9 cellular contexts compared by ENCODE assay signal in the genomic region with DNA sequence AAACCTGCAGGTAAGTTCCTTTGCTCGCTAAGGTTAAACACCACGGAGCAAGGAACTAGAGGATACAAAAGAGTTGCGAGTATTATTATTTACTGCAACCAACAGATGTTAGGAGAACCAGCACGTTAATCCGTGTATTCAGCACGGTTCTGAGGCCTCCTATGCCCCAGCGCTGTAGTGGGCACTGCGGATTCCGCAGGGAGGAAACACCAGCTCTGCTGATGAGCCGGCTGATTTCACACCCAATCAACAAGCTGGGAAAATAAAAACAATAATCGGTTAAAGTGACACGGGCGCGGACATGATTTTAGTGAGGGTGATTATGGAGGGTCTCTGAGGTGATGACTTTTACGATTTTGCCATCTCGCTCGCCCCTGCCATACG. TPM values are rescaled to one million over a fixed set of nuclear protein-coding genes. Genes with fewer than 3 reads are reported as not detected.
DNase-seq lines count a peak whose midpoint lies in the region; ATAC-seq and TF ChIP-seq lines count a peak whose summit lies in the region.
"Had no signal": no experiment of that assay in that cellular context is flagged by ENCODE, and none has a peak within 500 bp of the region (broad histone marks: within the 10 kb centered on the region; RNA-seq: fewer than 3 reads in every experiment).

No MANE protein-coding gene starts in this region.

- no peaks in the 10 kb centered on the region for H3K9me3 ChIP-seq in HAP-1
- no peaks in the 10 kb centered on the region for H3K9me3 ChIP-seq in right atrium auricular region

- no peaks in the 10 kb centered on the region for H3K36me3 Mint-ChIP-seq in WTC11

- H3K27ac ChIP-seq in right atrium auricular region (peak overlapping the region; percentile 75 to 89), skin epidermis (peak overlapping the region in 16 of 21 experiments; percentile 21 to 80 (median 72))

- in situ Hi-C loops in HAP-1 (cut with MboI; ENCODE audit: low sequenced_read_pairs): loop anchor here (10.0 to 25.0 kb wide), 2 partner anchors 209 to 1599 kb away; no protein-coding TSS in a partner anchor

- peaks cover 16% of the 10 kb centered on the region for H3K4me1 Mint-ChIP-seq in WTC11

- H3K36me3 ChIP-seq in HAP-1 (replicated peaks) (no peaks in the 10 kb centered on the region), right atrium auricular region (no peaks in the 10 kb centered on the region)

- CTCF ChIA-PET in WTC11 (lab: Charles Lee): interaction anchor here (0.6 to 2.8 kb wide), 7 partner anchors 10 to 1644 kb away, joined by 3 to 16 read pairs (median 3); no protein-coding TSS in a partner anchor

- ATAC-seq in WTC11 (peak; percentile 22), GM18870 (IDR thresholded peaks at IDR 0.05; ENCODE audit: unreplicated experiment) (no peak), HG02970 (IDR thresholded peaks at IDR 0.05; ENCODE audit: low FRiP score, unreplicated experiment) (no peak), GM19397 (IDR thresholded peaks at IDR 0.05; ENCODE audit: unreplicated experiment) (no peak)

- no peaks in the 10 kb centered on the region for H3K9me3 Mint-ChIP-seq in WTC11

- peaks cover 8% of the 10 kb centered on the region for H3K4me1 ChIP-seq in HAP-1
- peaks cover 0 to 24% of the 10 kb centered on the region in 2 donors for H3K4me1 ChIP-seq in right atrium auricular region

- peaks cover 29% of the 10 kb centered on the region for H3K27me3 Mint-ChIP-seq in WTC11 (ENCODE audit: low read depth)

- no peak overlapping the region for H3K27ac Mint-ChIP-seq in WTC11

- DNase-seq in HAP-1 (ENCODE audit: low spot score in 2 of 2): no peak
- DNase-seq in WTC11 (ENCODE audit: low spot score): no peak
- no peak for DNase-seq in right atrium auricular region (ENCODE audit: low spot score)
- no peak for DNase-seq in NCI-H2107 (lab: John Stamatoyannopoulos, UW)

- peak overlapping the region; percentile 65 for H3K4me3 Mint-ChIP-seq in WTC11

- no peaks in the 10 kb centered on the region for H3K27me3 ChIP-seq in HAP-1 (ENCODE audit: low read depth)
- no peaks in the 10 kb centered on the region for H3K27me3 ChIP-seq in right atrium auricular region

- no peak for TF ChIP-seq CTCF in WTC11 (IDR thresholded peaks at IDR 0.05)
- no peak for TF ChIP-seq CTCF in right atrium auricular region (IDR thresholded peaks at IDR 0.05)

- POLR2A ChIA-PET in WTC11 (lab: Charles Lee): interaction anchor here (1.1 kb wide), 1 partner anchor 52 kb away, joined by 4 read pairs; no protein-coding TSS in a partner anchor

- H3K4me3 ChIP-seq in HAP-1 (peak overlapping the region; percentile 53), right atrium auricular region (peak overlapping the region; percentile 65 to 66), skin epidermis (peak overlapping the region; percentile 50 to 84 (median 73))

TF ChIP-seq in WTC11, 78 proteins besides CTCF, POLR2A, EP300 and RAD21 (continues in another document):
- no peak for TF ChIP-seq NR2C2 (CRISPR knock-in tag; IDR thresholded peaks at IDR 0.05)
- no peak for TF ChIP-seq MYBL2 (CRISPR knock-in tag; IDR thresholded peaks at IDR 0.05)
- TF ChIP-seq ZNF512 (CRISPR knock-in tag; IDR thresholded peaks at IDR 0.05; ENCODE audit: borderline replicate concordance): no peak
- TF ChIP-seq AFF4 (CRISPR knock-in tag; IDR thresholded peaks at IDR 0.05; ENCODE audit: borderline replicate concordance): no peak
- no peak for TF ChIP-seq RORB (CRISPR knock-in tag; IDR thresholded peaks at IDR 0.05)
- no peak for TF ChIP-seq NFATC4 (CRISPR knock-in tag; IDR thresholded peaks at IDR 0.05)
- no peak for TF ChIP-seq HMGXB4 (CRISPR knock-in tag; IDR thresholded peaks at IDR 0.05)
- TF ChIP-seq NR1H2 (CRISPR knock-in tag; IDR thresholded peaks at IDR 0.05): no peak
- no peak for TF ChIP-seq TP53 (CRISPR knock-in tag; IDR thresholded peaks at IDR 0.05)
- TF ChIP-seq ZNF317 (CRISPR knock-in tag; IDR thresholded peaks at IDR 0.05; ENCODE audit: borderline replicate concordance, low read depth): no peak
- no peak for TF ChIP-seq OVOL2 (CRISPR knock-in tag; IDR thresholded peaks at IDR 0.05; ENCODE audit: borderline replicate concordance)
- no peak for TF ChIP-seq SOX15 (CRISPR knock-in tag; IDR thresholded peaks at IDR 0.05)
- TF ChIP-seq GABPB1 (CRISPR knock-in tag; IDR thresholded peaks at IDR 0.05): no peak
- no peak for TF ChIP-seq RELA (CRISPR knock-in tag; IDR thresholded peaks at IDR 0.05; ENCODE audit: borderline replicate concordance)
- TF ChIP-seq KAT7 (CRISPR knock-in tag; IDR thresholded peaks at IDR 0.05; ENCODE audit: borderline replicate concordance): no peak
- TF ChIP-seq ATF6 (CRISPR knock-in tag; IDR thresholded peaks at IDR 0.05): no peak

RNA-seq across cellular contexts. Expression of gene PRELID2, which starts 0.7 kb away (rescaled TPM):
- total RNA-seq in WTC11 (2021) (10.0 to 16.2 TPM (median 14.5 TPM) in 3 replicates), right atrium auricular region (10 to 100 TPM; 13.9 to 37.6 TPM)

RNA-seq across cellular contexts. Expression of gene GRXCR2, which starts 37.0 kb away (rescaled TPM):
- total RNA-seq in WTC11 (2021) (not detected in 3 replicates), right atrium auricular region (1 to 10 TPM in 1 of 2 donors, under 1 TPM in 1; 0.24 to 1.0 TPM)
- total RNA-seq: HT1080 had no signal
